8 cellular contexts compared by ENCODE assay signal in genomic region chr5:38846379-38846967, GRCh38.
A peak's percentile ranks its signal among the peaks of the same experiment; 100 is the strongest.
DNase-seq lines count a peak whose midpoint lies in the region; ATAC-seq and TF ChIP-seq lines count a peak whose summit lies in the region.

No MANE protein-coding gene starts in this region.

- peak overlapping the region; percentile 74 for H3K4me3 ChIP-seq in iPS-20b (ENCODE audit: low read length)

- no peaks in the 10 kb centered on the region for H3K36me3 ChIP-seq in iPS-20b (ENCODE audit: insufficient read depth, low read depth, low read length)

- ATAC-seq in activated naive CD8-positive, alpha-beta T cell treated with anti-CD3 and anti-CD28 coated beads, Interleukin-2, amount 50 U/mL, for 24 hours = no peak
- ATAC-seq in stimulated activated effector memory CD8-positive, alpha-beta T cell treated with anti-CD3 and anti-CD28 coated beads, Interleukin-12 subunit alpha, Interleukin-12 subunit beta, amount 100 ng/mL, for 72 hours = peak; percentile 26
- ATAC-seq in HG03108 (IDR thresholded peaks at IDR 0.05; ENCODE audit: unreplicated experiment) = no peak

- no peak overlapping the region for H3K27ac Mint-ChIP-seq in activated naive CD8-positive, alpha-beta T cell treated with anti-CD3 and anti-CD28 coated beads, Interleukin-2, amount 50 U/mL, for 24 hours
- no peak overlapping the region for H3K27ac Mint-ChIP-seq in stimulated activated effector memory CD8-positive, alpha-beta T cell treated with anti-CD3 and anti-CD28 coated beads, Interleukin-12 subunit alpha, Interleukin-12 subunit beta, amount 100 ng/mL, for 72 hours

- H3K9me3 ChIP-seq in iPS-20b (ENCODE audit: insufficient read depth, low read depth, low read length) = no peaks in the 10 kb centered on the region

- peak; percentile 18 for DNase-seq in HCEC 1CT
- DNase-seq in activated naive CD8-positive, alpha-beta T cell treated with anti-CD3 and anti-CD28 coated beads, Interleukin-2, amount 50 U/mL, for 24 hours = no peak
- DNase-seq in stimulated activated effector memory CD8-positive, alpha-beta T cell treated with anti-CD3 and anti-CD28 coated beads, Interleukin-12 subunit alpha, Interleukin-12 subunit beta, amount 100 ng/mL, for 72 hours (ENCODE audit: low spot score in 2 of 2) = no peak
- DNase-seq in erythroblast (lab: John Stamatoyannopoulos, UW) = no peak
- DNase-seq in activated CD8-positive, alpha-beta memory T cell treated with anti-CD3 and anti-CD28 coated beads for 24 hours = no peak
- DNase-seq in NCI-H2107 treated with DMSO at 0.1 percent for 48 hours (lab: John Stamatoyannopoulos, UW; ENCODE audit: unreplicated experiment) = no peak

- peak overlapping the region; percentile 57 for H3K4me3 Mint-ChIP-seq in activated naive CD8-positive, alpha-beta T cell treated with anti-CD3 and anti-CD28 coated beads, Interleukin-2, amount 50 U/mL, for 24 hours
- peak overlapping the region; percentile 56 for H3K4me3 Mint-ChIP-seq in stimulated activated effector memory CD8-positive, alpha-beta T cell treated with anti-CD3 and anti-CD28 coated beads, Interleukin-12 subunit alpha, Interleukin-12 subunit beta, amount 100 ng/mL, for 72 hours

- TF ChIP-seq POLR2A in erythroblast (IDR thresholded peaks at IDR 0.05; ENCODE audit: low read length) = no peak

- H3K27me3 ChIP-seq in iPS-20b (ENCODE audit: insufficient read depth, low read length) = peaks cover 45% of the 10 kb centered on the region

- H3K27me3 Mint-ChIP-seq in activated naive CD8-positive, alpha-beta T cell treated with anti-CD3 and anti-CD28 coated beads, Interleukin-2, amount 50 U/mL, for 24 hours = peaks cover 56% of the 10 kb centered on the region

- no peaks in the 10 kb centered on the region for H3K4me1 ChIP-seq in iPS-20b (ENCODE audit: insufficient read depth, low read length)

- no peaks in the 10 kb centered on the region for H3K36me3 Mint-ChIP-seq in activated naive CD8-positive, alpha-beta T cell treated with anti-CD3 and anti-CD28 coated beads, Interleukin-2, amount 50 U/mL, for 24 hours (ENCODE audit: low read depth)
- H3K36me3 Mint-ChIP-seq in stimulated activated effector memory CD8-positive, alpha-beta T cell treated with anti-CD3 and anti-CD28 coated beads, Interleukin-12 subunit alpha, Interleukin-12 subunit beta, amount 100 ng/mL, for 72 hours = no peaks in the 10 kb centered on the region

- peaks cover 10% of the 10 kb centered on the region for H3K4me1 Mint-ChIP-seq in activated naive CD8-positive, alpha-beta T cell treated with anti-CD3 and anti-CD28 coated beads, Interleukin-2, amount 50 U/mL, for 24 hours
- H3K4me1 Mint-ChIP-seq in stimulated activated effector memory CD8-positive, alpha-beta T cell treated with anti-CD3 and anti-CD28 coated beads, Interleukin-12 subunit alpha, Interleukin-12 subunit beta, amount 100 ng/mL, for 72 hours = peaks cover 6% of the 10 kb centered on the region

- no peak overlapping the region for H3K27ac ChIP-seq in iPS-20b (ENCODE audit: low read length)

- H3K9ac ChIP-seq in iPS-20b (ENCODE audit: low read depth, low read length) = peak overlapping the region; percentile 53; the same call in 1 of the 2 replicates

- peaks cover 4% of the 10 kb centered on the region for H3K9me3 Mint-ChIP-seq in activated naive CD8-positive, alpha-beta T cell treated with anti-CD3 and anti-CD28 coated beads, Interleukin-2, amount 50 U/mL, for 24 hours
- no peaks in the 10 kb centered on the region for H3K9me3 Mint-ChIP-seq in stimulated activated effector memory CD8-positive, alpha-beta T cell treated with anti-CD3 and anti-CD28 coated beads, Interleukin-12 subunit alpha, Interleukin-12 subunit beta, amount 100 ng/mL, for 72 hours
